Comparison of ENCODE assay signal across 14 cellular contexts in the genomic region with DNA sequence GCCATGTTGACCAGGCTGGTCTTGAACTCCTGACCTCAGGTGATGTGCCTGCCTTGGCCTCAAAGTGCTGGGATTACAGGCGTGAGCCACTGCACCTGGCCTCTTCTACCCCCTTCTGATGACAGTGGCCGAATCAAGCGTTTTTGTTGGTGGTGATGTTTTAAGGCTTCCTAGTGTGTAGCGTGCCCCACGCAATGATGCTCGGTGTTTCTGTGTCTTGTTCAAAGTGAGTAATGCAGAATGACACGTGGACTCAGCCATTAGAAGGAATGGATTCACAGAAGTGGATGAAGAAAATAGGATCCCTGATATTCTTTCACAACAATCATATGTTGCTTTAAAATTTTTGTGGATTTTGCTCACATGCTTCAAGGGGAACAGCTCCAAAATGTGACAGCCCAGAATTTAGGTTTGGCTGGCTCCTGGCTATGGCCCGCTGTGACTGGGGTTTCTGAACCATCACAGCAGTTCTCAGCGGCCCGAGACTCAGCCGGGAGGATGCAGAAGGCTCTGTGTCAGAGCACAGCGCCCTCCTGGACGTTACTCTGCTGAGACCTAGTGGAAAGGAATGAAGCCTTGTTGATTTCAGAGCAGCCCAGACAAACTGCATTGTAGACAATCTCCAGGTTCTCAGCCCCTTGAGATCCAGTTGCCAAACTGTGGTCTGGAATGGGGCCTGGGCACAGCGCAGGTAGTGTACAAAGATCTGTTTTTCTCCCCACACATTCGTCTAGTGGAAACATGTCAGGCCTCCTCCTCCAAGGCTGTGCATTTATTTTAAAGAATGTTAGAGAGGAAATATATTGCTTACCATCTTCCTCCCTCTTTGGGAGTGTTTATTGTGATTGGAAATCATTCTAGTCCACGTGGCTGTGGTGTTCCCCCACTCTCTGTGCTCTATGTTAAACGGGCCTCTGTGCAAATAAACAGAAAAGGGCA. TPM values are rescaled to one million over a fixed set of nuclear protein-coding genes. Genes with fewer than 3 reads are reported as not detected.
DNase-seq lines count a peak whose midpoint lies in the region; TF ChIP-seq lines count a peak whose summit lies in the region.
"Had no signal": no experiment of that assay in that cellular context is flagged by ENCODE, and none has a peak within 500 bp of the region (broad histone marks: within the 10 kb centered on the region; RNA-seq: fewer than 3 reads in every experiment).

No MANE protein-coding gene starts in this region.

- H3K4me1 ChIP-seq in neuronal stem cell (ENCODE audit: control insufficient read depth in 2 of 2, insufficient read depth in 1 of 2, low read depth in 1 of 2, low read length in 2 of 2) (peaks cover 12 to 14% of the 10 kb centered on the region in 2 donors), MM.1S (ENCODE audit: low read length) (no peaks in the 10 kb centered on the region)
- H3K4me1 ChIP-seq: psoas muscle had no signal

- H3K9ac ChIP-seq in neuronal stem cell (ENCODE audit: low read depth, low read length, poor library complexity) (no peak overlapping the region), MM.1S (ENCODE audit: low read length) (no peak overlapping the region)

- H3K9me2 ChIP-seq in MM.1S (replicated peaks; ENCODE audit: insufficient read depth, low read length) = no peaks in the 10 kb centered on the region

- no peak overlapping the region for H3K4me3 ChIP-seq in WERI-Rb-1 (ENCODE audit: low read depth, low read length)
- no peak overlapping the region for H3K4me3 ChIP-seq in neuronal stem cell (ENCODE audit: low read length in 2 of 2)
- H3K4me3 ChIP-seq in MM.1S (ENCODE audit: low read length) = no peak overlapping the region
- H3K4me3 ChIP-seq: ascending aorta, psoas muscle had no signal

- no peak overlapping the region for H2AK5ac ChIP-seq in neuronal stem cell (ENCODE audit: low read depth, low read length)

- no peaks in the 10 kb centered on the region for H3K36me3 ChIP-seq in WERI-Rb-1
- no peaks in the 10 kb centered on the region for H3K36me3 ChIP-seq in neuronal stem cell (replicated peaks in 1 of 2; ENCODE audit: control insufficient read depth in 2 of 2, insufficient read depth in 2 of 2, low read length in 2 of 2)
- H3K36me3 ChIP-seq in MM.1S (replicated peaks; ENCODE audit: insufficient read depth, low read length) = no peaks in the 10 kb centered on the region
- H3K36me3 ChIP-seq: ascending aorta had no signal

- H4K91ac ChIP-seq in neuronal stem cell (ENCODE audit: low read depth, low read length, poor library complexity) = no peak overlapping the region

- H4K8ac ChIP-seq in neuronal stem cell (ENCODE audit: low read depth, low read length) = no peak overlapping the region

- H3K4ac ChIP-seq in neuronal stem cell (ENCODE audit: low read length) = no peak overlapping the region

- H3K9me3 ChIP-seq in WERI-Rb-1 (ENCODE audit: severe bottlenecking) (no peaks in the 10 kb centered on the region), neuronal stem cell (replicated peaks in 1 of 2; ENCODE audit: control insufficient read depth in 2 of 2, insufficient read depth in 1 of 2, low read depth in 1 of 2, low read length in 2 of 2) (no peaks in the 10 kb centered on the region), MM.1S (replicated peaks; ENCODE audit: insufficient read depth, low read length) (no peaks in the 10 kb centered on the region)
- H3K9me3 ChIP-seq: ascending aorta, psoas muscle had no signal

- no peak overlapping the region for H2BK120ac ChIP-seq in neuronal stem cell (ENCODE audit: low read depth, low read length)

- no peak overlapping the region for H2BK5ac ChIP-seq in neuronal stem cell (ENCODE audit: low read length)

- H2BK15ac ChIP-seq in neuronal stem cell (ENCODE audit: low read length) = no peak overlapping the region

- no peak overlapping the region for H3K23ac ChIP-seq in neuronal stem cell (ENCODE audit: low read depth, low read length, poor library complexity)

- H4K20me1 ChIP-seq in MM.1S (ENCODE audit: insufficient read depth, low read length) = no peaks in the 10 kb centered on the region

- H2AFZ ChIP-seq in neuronal stem cell (ENCODE audit: low read length) (peak overlapping the region; percentile 63), MM.1S (ENCODE audit: low read length) (no peak overlapping the region)

- TF ChIP-seq CTCF in WERI-Rb-1 (IDR thresholded peaks at IDR 0.05; ENCODE audit: low read depth, low read length) = peak; percentile 31; the same call in 1 of the 2 replicates
- no peak for TF ChIP-seq CTCF in MM.1S (IDR thresholded peaks at IDR 0.05; ENCODE audit: low read length)

- H3F3A ChIP-seq in MM.1S (ENCODE audit: insufficient read depth, low read length) = no peaks in the 10 kb centered on the region

- no peaks in the 10 kb centered on the region for H3K79me2 ChIP-seq in MM.1S (ENCODE audit: low read length)

- no CpG with 5 or more reads among the region's 17 CpGs for WGBS in neuronal stem cell (ENCODE audit: extremely low coverage in 2 of 2, insufficient read length in 2 of 2, insufficient replicate concordance in 1 of 2), 2 donors

- H3K14ac ChIP-seq in neuronal stem cell (ENCODE audit: low read length) = no peak overlapping the region

- H2BK12ac ChIP-seq in neuronal stem cell (ENCODE audit: low read length) = no peak overlapping the region

- H3K79me1 ChIP-seq in neuronal stem cell (ENCODE audit: low read depth, low read length) = no peaks in the 10 kb centered on the region

- H3K18ac ChIP-seq in neuronal stem cell (ENCODE audit: low read length) = no peak overlapping the region

- no peak overlapping the region for H3K4me2 ChIP-seq in neuronal stem cell (ENCODE audit: insufficient read depth, low read length, poor library complexity, severe bottlenecking)
- H3K4me2 ChIP-seq in MM.1S (ENCODE audit: low read depth, low read length) = no peak overlapping the region

- DNase-seq in DMS79 (lab: John Stamatoyannopoulos, UW) (peak; percentile 22), WERI-Rb-1 (no peak), fibroblast of peridontal ligament (ENCODE audit: extremely low read depth) (peak; percentile 74), neuronal stem cell (ENCODE audit: low spot score) (no peak), MM.1S (no peak), NCI-H2196 (lab: John Stamatoyannopoulos, UW; ENCODE audit: unreplicated experiment) (no peak), SW480 (ENCODE audit: low spot score) (no peak), hypothalamus (lab: John Stamatoyannopoulos, UW) (no peak)
- DNase-seq: CD4-positive, CD25-positive, alpha-beta regulatory T cell; foreskin keratinocyte; GDM1; NCI-H2227 treated with DMSO at 0.1 percent for 48 hours; psoas muscle had no signal

- H3K27ac ChIP-seq in WERI-Rb-1 (no peak overlapping the region), neuronal stem cell (replicated peaks; ENCODE audit: low read length) (no peak overlapping the region), MM.1S (ENCODE audit: low read length) (no peak overlapping the region)
- H3K27ac ChIP-seq: ascending aorta, foreskin keratinocyte, psoas muscle had no signal

- H3K27me3 ChIP-seq in WERI-Rb-1 (ENCODE audit: insufficient read depth, low read depth, severe bottlenecking) (no peaks in the 10 kb centered on the region), neuronal stem cell (ENCODE audit: control insufficient read depth in 3 of 3, insufficient read depth in 3 of 3, low read depth in 1 of 3, low read length in 3 of 3) (peaks cover 0 to 2% (median 0%) of the 10 kb centered on the region in 3 experiments), MM.1S (replicated peaks; ENCODE audit: insufficient read depth, low read length) (no peaks in the 10 kb centered on the region)
- H3K27me3 ChIP-seq: ascending aorta, foreskin keratinocyte had no signal

RNA-seq across cellular contexts. Expression of a gene that starts 57.5 kb away (rescaled TPM):
- 10.2 TPM for polyA plus RNA-seq in neuronal stem cell (2013, experiment 1 of 2)
- polyA plus RNA-seq in neuronal stem cell (2013, experiment 2 of 2) = 10.7 TPM

Comparison
In these comparisons a context has a peak if more than half of its experiments do, and no peak if none do; other contexts are left out.
1. DNase-seq: peak in DMS79 (single experiment) and fibroblast of peridontal ligament (single experiment); none in WERI-Rb-1 (single experiment), neuronal stem cell (single experiment), MM.1S (single experiment), NCI-H2196 (single experiment), SW480 (single experiment) and hypothalamus (0 of 51).